In the genomic region with DNA sequence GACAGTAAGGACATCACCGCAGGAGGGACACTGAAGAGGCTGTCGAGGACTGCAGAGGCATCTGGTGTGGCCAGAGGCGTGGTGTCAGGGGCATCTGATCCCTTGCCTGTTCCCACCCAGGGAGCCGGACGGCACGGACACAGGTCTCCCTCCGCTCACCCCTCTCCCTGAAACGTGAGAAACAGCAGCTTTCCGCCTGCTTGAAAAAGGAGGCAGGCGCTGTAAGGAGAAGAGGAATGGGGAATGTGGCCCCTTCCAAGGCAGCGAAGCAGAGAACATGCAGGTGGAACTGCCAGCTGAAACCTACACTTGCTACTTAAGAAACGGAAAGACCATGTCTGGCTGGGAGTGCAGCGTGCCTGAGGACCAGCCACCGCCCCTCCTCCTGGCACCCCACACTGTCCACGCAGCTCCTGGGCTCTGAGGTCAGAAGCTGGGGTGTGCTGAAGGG, we compare ENCODE assay signal across 20 cellular contexts.
"Had no signal": no experiment of that assay in that cellular context is flagged by ENCODE, and none has a peak within 500 bp of the region (broad histone marks: within the 10 kb centered on the region; RNA-seq: fewer than 3 reads in every experiment).

No MANE protein-coding gene starts in this region.

- H3K4me1 Mint-ChIP-seq: activated CD4-positive, alpha-beta T cell treated with anti-CD3 and anti-CD28 coated beads, Interleukin-2, amount 10 ng/mL, durations not matched to agents 24 days and 14 days; immature natural killer cell had no signal

- H3K27ac Mint-ChIP-seq: activated CD4-positive, alpha-beta T cell treated with anti-CD3 and anti-CD28 coated beads, Interleukin-2, amount 10 ng/mL, durations not matched to agents 24 days and 14 days; activated CD8-positive, alpha-beta T cell treated with anti-CD3 and anti-CD28 coated beads for 36 hours; T-helper 1 cell treated with Interleukin-12 subunit alpha and Interleukin-12 subunit beta and Interleukin-4 antibody, amounts not matched to agents 30 μg/mL and 1 μg/mL, for 36 hours had no signal

- H3K4me1 ChIP-seq: adrenal gland, breast epithelium, esophagus squamous epithelium, pancreas had no signal

- H3K4me3 Mint-ChIP-seq: activated CD4-positive, alpha-beta T cell treated with anti-CD3 and anti-CD28 coated beads, Interleukin-2, amount 10 ng/mL, durations not matched to agents 24 days and 14 days; activated CD8-positive, alpha-beta T cell treated with anti-CD3 and anti-CD28 coated beads for 36 hours; activated T-cell treated with anti-CD3 and anti-CD28 coated beads, Interleukin-2, amount 50 U/mL, for 4 hours; effector memory CD8-positive, alpha-beta T cell; immature natural killer cell; T-helper 1 cell treated with Interleukin-12 subunit alpha and Interleukin-12 subunit beta and Interleukin-4 antibody, amounts not matched to agents 30 μg/mL and 1 μg/mL, for 36 hours had no signal

- H3K36me3 Mint-ChIP-seq: activated naive CD4-positive, alpha-beta T cell treated with anti-CD3 and anti-CD28 coated beads, Interleukin-2, amount 50 U/mL, for 72 hours had no signal

- DNase-seq: activated CD4-positive, alpha-beta T cell treated with anti-CD3 and anti-CD28 coated beads, Interleukin-2, amount 10 ng/mL, durations not matched to agents 24 days and 14 days; activated CD8-positive, alpha-beta T cell treated with anti-CD3 and anti-CD28 coated beads for 36 hours; activated gamma-delta T cell treated with Interleukin-2 at 50 U/mL for 16 hours; activated T-cell treated with anti-CD3 and anti-CD28 coated beads, Interleukin-2, amount 50 U/mL, for 4 hours; adrenal gland; dermis blood vessel endothelial cell; effector memory CD8-positive, alpha-beta T cell; esophagus squamous epithelium; heart right ventricle; immature natural killer cell; left cardiac atrium; midbrain; stimulated activated CD4-positive, alpha-beta T cell treated with anti-CD3 and anti-CD28 coated beads, Interleukin-4, amount 100 ng/mL, for 1 hour had no signal

- ATAC-seq: activated CD8-positive, alpha-beta T cell treated with anti-CD3 and anti-CD28 coated beads for 36 hours; activated naive CD4-positive, alpha-beta T cell treated with anti-CD3 and anti-CD28 coated beads, Interleukin-2, amount 50 U/mL, for 72 hours; activated T-cell treated with anti-CD3 and anti-CD28 coated beads, Interleukin-2, amount 50 U/mL, for 4 hours; effector memory CD8-positive, alpha-beta T cell; pancreas; sciatic nerve had no signal

- H3K27me3 Mint-ChIP-seq: activated CD4-positive, alpha-beta T cell treated with anti-CD3 and anti-CD28 coated beads, Interleukin-2, amount 10 ng/mL, durations not matched to agents 24 days and 14 days; activated CD8-positive, alpha-beta T cell treated with anti-CD3 and anti-CD28 coated beads for 36 hours; effector memory CD8-positive, alpha-beta T cell had no signal

- H3K9me3 Mint-ChIP-seq: activated CD4-positive, alpha-beta T cell treated with anti-CD3 and anti-CD28 coated beads, Interleukin-2, amount 10 ng/mL, durations not matched to agents 24 days and 14 days; activated CD8-positive, alpha-beta T cell treated with anti-CD3 and anti-CD28 coated beads for 36 hours; activated naive CD4-positive, alpha-beta T cell treated with anti-CD3 and anti-CD28 coated beads, Interleukin-2, amount 50 U/mL, for 72 hours; activated T-cell treated with anti-CD3 and anti-CD28 coated beads, Interleukin-2, amount 50 U/mL, for 4 hours; effector memory CD8-positive, alpha-beta T cell; immature natural killer cell; T-helper 1 cell treated with Interleukin-12 subunit alpha and Interleukin-12 subunit beta and Interleukin-4 antibody, amounts not matched to agents 30 μg/mL and 1 μg/mL, for 36 hours had no signal

- H3K9me3 ChIP-seq: adrenal gland, breast epithelium, esophagus squamous epithelium, heart right ventricle, pancreas, thoracic aorta had no signal

- H3K27ac ChIP-seq: adrenal gland, breast epithelium, esophagus squamous epithelium, heart right ventricle, pancreas, thoracic aorta had no signal

- H3K4me2 ChIP-seq: smooth muscle cell had no signal

- H3K36me3 ChIP-seq: breast epithelium, thoracic aorta had no signal

- H3K4me3 ChIP-seq: adrenal gland, breast epithelium, esophagus squamous epithelium, heart right ventricle, pancreas, smooth muscle cell, thoracic aorta had no signal

- H3K27me3 ChIP-seq: adrenal gland, breast epithelium, esophagus squamous epithelium, heart right ventricle, pancreas had no signal
